8 cellular contexts compared by ENCODE assay signal in the genomic region with DNA sequence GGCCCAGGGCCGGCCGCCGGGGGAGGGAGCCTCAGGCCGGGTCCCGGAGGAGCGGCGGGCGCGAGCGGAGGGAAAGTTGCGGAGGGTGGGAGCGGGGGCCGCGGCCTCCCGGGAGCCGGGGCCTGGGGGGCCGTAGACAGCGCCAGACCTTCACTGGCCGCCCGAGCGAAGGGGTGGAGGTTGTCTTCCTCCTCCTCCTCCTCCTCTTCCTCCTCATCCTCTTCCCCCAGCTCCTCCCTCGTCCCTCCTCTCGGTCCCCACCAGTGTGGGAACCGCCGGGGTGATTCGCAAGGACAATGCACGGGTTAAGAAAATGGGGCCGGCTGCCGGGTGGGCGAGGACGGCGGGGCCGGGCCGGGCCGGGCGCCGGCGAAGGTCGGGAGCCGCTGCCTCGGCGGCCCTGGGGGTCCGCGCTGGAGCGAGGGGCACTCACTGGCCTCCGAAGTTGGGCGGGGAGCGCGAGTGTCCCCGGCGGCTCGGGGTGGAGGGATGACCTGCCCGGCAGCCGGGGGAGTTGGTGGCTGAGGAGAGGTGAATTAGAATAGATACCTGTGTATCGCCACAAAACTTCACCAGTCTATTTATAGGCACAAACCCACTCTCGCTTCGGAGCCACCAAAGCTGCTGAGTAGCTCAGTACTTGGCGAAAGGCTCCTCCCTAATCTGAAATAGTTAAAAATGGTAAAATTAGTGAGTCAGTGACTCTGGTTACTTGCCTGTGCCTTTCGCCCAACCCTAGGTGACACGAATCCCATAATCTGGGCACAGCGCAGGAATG. TPM values are rescaled to one million over a fixed set of nuclear protein-coding genes. Genes with fewer than 3 reads are reported as not detected.
DNase-seq lines count a peak whose midpoint lies in the region; ATAC-seq and TF ChIP-seq lines count a peak whose summit lies in the region.

No MANE protein-coding gene starts in this region.

- H2AFZ ChIP-seq in osteoblast (ENCODE audit: low read length): no peak overlapping the region

- H3K9me3 ChIP-seq in osteoblast (ENCODE audit: low read depth, low read length): no peaks in the 10 kb centered on the region

- H4K20me1 ChIP-seq in osteoblast (ENCODE audit: insufficient read depth, low read length): peaks cover 35% of the 10 kb centered on the region

- peak overlapping the region; percentile 80 for H3K27ac ChIP-seq in osteoblast (ENCODE audit: low read depth, low read length)

- peak; percentile 20 to 57 (median 54) for DNase-seq in NCI-H1417 (lab: John Stamatoyannopoulos, UW)
- no peak for DNase-seq in NCI-H1417 treated with DMSO at 0.1 percent for 48 hours (lab: John Stamatoyannopoulos, UW)
- peak; percentile 63 for DNase-seq in NCI-H69 (lab: John Stamatoyannopoulos, UW)
- DNase-seq in activated T-helper 1 cell treated with Interleukin-2 at 50 U/mL for 16 hours (ENCODE audit: low read depth): peak; percentile 7
- DNase-seq in fibroblast of pulmonary artery (ENCODE audit: low read depth): peak; percentile 46
- peak; percentile 91 for DNase-seq in osteoblast (ENCODE audit: insufficient read length, low spot score, missing footprints)
- no peak for DNase-seq in NCI-H526 treated with DMSO at 0.1 percent for 48 hours (lab: John Stamatoyannopoulos, UW)

- peak overlapping the region; percentile 85 for H3K4me2 ChIP-seq in osteoblast (ENCODE audit: insufficient read depth, low read length)

- H3K36me3 ChIP-seq in osteoblast (ENCODE audit: insufficient read depth, low read length): no peaks in the 10 kb centered on the region

- H3K4me3 ChIP-seq in fibroblast of pulmonary artery (replicated peaks; ENCODE audit: low read depth, low read length) (peak overlapping the region; percentile 91), osteoblast (ENCODE audit: insufficient read depth, low read length) (peak overlapping the region; percentile 87)

- no peaks in the 10 kb centered on the region for H3K27me3 ChIP-seq in osteoblast (ENCODE audit: insufficient read depth, low read length)

- TF ChIP-seq CTCF in fibroblast of pulmonary artery (IDR thresholded peaks at IDR 0.05; ENCODE audit: low read length, missing control alignments) (no peak), osteoblast (IDR thresholded peaks at IDR 0.05; ENCODE audit: extremely low read depth, low read depth, low read length) (no peak)

- no peak for ATAC-seq in GM19035 (IDR thresholded peaks at IDR 0.05; ENCODE audit: unreplicated experiment)

- H3K79me2 ChIP-seq in osteoblast (ENCODE audit: insufficient read depth, low read length): peaks cover 57% of the 10 kb centered on the region

- H3K4me1 ChIP-seq in osteoblast (ENCODE audit: insufficient read depth, low read length): peaks cover 38% of the 10 kb centered on the region

RNA-seq across cellular contexts. Expression of gene DYRK1A, which starts 1.4 kb away (rescaled TPM):
- total RNA-seq in osteoblast: 93.1 and 99.2 TPM in 2 replicates

Comparison
In these comparisons a context has a peak if more than half of its experiments do, and no peak if none do; other contexts are left out.
1. DNase-seq: peak in NCI-H1417 (3 of 3), NCI-H69 (single experiment), activated T-helper 1 cell treated with Interleukin-2 at 50 U/mL for 16 hours (single experiment), fibroblast of pulmonary artery (single experiment) and osteoblast (single experiment); none in NCI-H1417 treated with DMSO at 0.1 percent for 48 hours (single experiment) and NCI-H526 treated with DMSO at 0.1 percent for 48 hours (single experiment).